23 cellular contexts compared by ENCODE assay signal in the genomic region with DNA sequence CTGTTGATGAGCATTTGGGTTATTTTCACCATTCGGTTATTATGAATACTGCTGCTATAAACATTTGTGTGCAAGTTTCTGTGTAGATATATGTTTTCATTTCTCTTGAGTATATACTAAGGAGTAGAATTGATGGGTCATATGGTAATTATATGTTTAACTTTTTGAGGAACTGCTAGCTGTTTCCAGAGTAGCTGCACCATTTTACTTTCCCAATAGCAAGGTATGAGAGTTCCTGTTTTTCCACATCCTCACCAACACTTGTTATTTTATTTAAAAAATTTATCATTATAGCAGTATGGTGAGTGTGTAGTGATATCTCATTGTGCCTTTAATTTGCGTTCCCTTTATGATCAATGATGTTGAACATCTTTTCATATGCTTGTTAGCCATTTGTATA. TPM values are rescaled to one million over a fixed set of nuclear protein-coding genes. Genes with fewer than 3 reads are reported as not detected.
"Had no signal": no experiment of that assay in that cellular context is flagged by ENCODE, and none has a peak within 500 bp of the region (broad histone marks: within the 10 kb centered on the region; RNA-seq: fewer than 3 reads in every experiment).

No MANE protein-coding gene starts in this region.

- H3K27me3 Mint-ChIP-seq: activated naive CD4-positive, alpha-beta T cell treated with anti-CD3 and anti-CD28 coated beads, Interleukin-2, amount 50 U/mL, for 24 hours; activated naive CD8-positive, alpha-beta T cell treated with anti-CD3 and anti-CD28 coated beads, Interleukin-2, amount 50 U/mL, for 24 hours; progenitor cell of endocrine pancreas had no signal

- FAIRE-seq: islet of Langerhans had no signal

- DNase-seq: activated CD8-positive, alpha-beta memory T cell treated with anti-CD3 and anti-CD28 coated beads, Interleukin-2, amount 10 ng/mL, durations not matched to agents 7 days and 5 days; activated CD8-positive, alpha-beta T cell treated with anti-CD3 and anti-CD28 coated beads, Interleukin-2, amount 10 ng/mL, durations not matched to agents 7 days and 5 days; activated naive CD8-positive, alpha-beta T cell treated with anti-CD3 and anti-CD28 coated beads, Interleukin-2, amount 50 U/mL, for 24 hours; activated T-cell treated with anti-CD3 and anti-CD28 coated beads, Interleukin-2, amount 50 U/mL, for 48 hours; central memory CD4-positive, alpha-beta T cell; esophagus squamous epithelium; foreskin melanocyte; left lung; nephron progenitor cell; ovary; stimulated activated CD4-positive, alpha-beta T cell treated with anti-CD3 and anti-CD28 coated beads, Interleukin-4, amount 100 ng/mL, for 24 hours; T-helper 2 cell; uterus had no signal

- H3K9me3 Mint-ChIP-seq: activated naive CD4-positive, alpha-beta T cell treated with anti-CD3 and anti-CD28 coated beads, Interleukin-2, amount 50 U/mL, for 24 hours; activated naive CD8-positive, alpha-beta T cell treated with anti-CD3 and anti-CD28 coated beads, Interleukin-2, amount 50 U/mL, for 24 hours; activated T-helper 2 cell treated with anti-CD3 and anti-CD28 coated beads, Interferon-gamma antibody, Interleukin-2, Interleukin-4, amounts not matched to agents 10 μg/mL and 5 μg/mL and 100 μg/mL, durations not matched to agents 14 hours and 24 hours and 36 hours; stimulated activated effector memory CD8-positive, alpha-beta T cell treated with anti-CD3 and anti-CD28 coated beads, Interleukin-12 subunit alpha, Interleukin-12 subunit beta, amount 100 ng/mL, for 72 hours; stimulated activated naive CD8-positive, alpha-beta T cell treated with anti-CD3 and anti-CD28 coated beads, Interleukin-15, Interleukin-2, amounts not matched to agents 100 ng/mL and 50 ng/mL, for 24 hours; type B pancreatic cell had no signal

- H3K27ac Mint-ChIP-seq: activated CD8-positive, alpha-beta memory T cell treated with anti-CD3 and anti-CD28 coated beads, Interleukin-2, amount 10 ng/mL, durations not matched to agents 7 days and 5 days; activated CD8-positive, alpha-beta T cell treated with anti-CD3 and anti-CD28 coated beads, Interleukin-2, amount 10 ng/mL, durations not matched to agents 7 days and 5 days; activated naive CD4-positive, alpha-beta T cell treated with anti-CD3 and anti-CD28 coated beads, Interleukin-2, amount 50 U/mL, for 24 hours; activated naive CD8-positive, alpha-beta T cell treated with anti-CD3 and anti-CD28 coated beads, Interleukin-2, amount 50 U/mL, for 24 hours; activated T-helper 2 cell treated with anti-CD3 and anti-CD28 coated beads, Interferon-gamma antibody, Interleukin-2, Interleukin-4, amounts not matched to agents 10 μg/mL and 5 μg/mL and 100 μg/mL, durations not matched to agents 14 hours and 24 hours and 36 hours; nephron progenitor cell; progenitor cell of endocrine pancreas; stimulated activated effector memory CD8-positive, alpha-beta T cell treated with anti-CD3 and anti-CD28 coated beads, Interleukin-12 subunit alpha, Interleukin-12 subunit beta, amount 100 ng/mL, for 72 hours; stimulated activated naive CD8-positive, alpha-beta T cell treated with anti-CD3 and anti-CD28 coated beads, Interleukin-15, Interleukin-2, amounts not matched to agents 100 ng/mL and 50 ng/mL, for 24 hours; type B pancreatic cell; WTC11 had no signal

- H3K4me1 ChIP-seq: breast epithelium, uterus had no signal

- ATAC-seq: activated CD8-positive, alpha-beta memory T cell treated with anti-CD3 and anti-CD28 coated beads, Interleukin-2, amount 10 ng/mL, durations not matched to agents 7 days and 5 days; activated CD8-positive, alpha-beta T cell treated with anti-CD3 and anti-CD28 coated beads, Interleukin-2, amount 10 ng/mL, durations not matched to agents 7 days and 5 days; activated naive CD8-positive, alpha-beta T cell treated with anti-CD3 and anti-CD28 coated beads, Interleukin-2, amount 50 U/mL, for 24 hours; stimulated activated effector memory CD8-positive, alpha-beta T cell treated with anti-CD3 and anti-CD28 coated beads, Interleukin-12 subunit alpha, Interleukin-12 subunit beta, amount 100 ng/mL, for 72 hours; WTC11 had no signal

- H3K4me1 Mint-ChIP-seq: activated CD8-positive, alpha-beta memory T cell treated with anti-CD3 and anti-CD28 coated beads, Interleukin-2, amount 10 ng/mL, durations not matched to agents 7 days and 5 days; activated naive CD4-positive, alpha-beta T cell treated with anti-CD3 and anti-CD28 coated beads, Interleukin-2, amount 50 U/mL, for 24 hours; activated naive CD8-positive, alpha-beta T cell treated with anti-CD3 and anti-CD28 coated beads, Interleukin-2, amount 50 U/mL, for 24 hours; nephron progenitor cell; stimulated activated effector memory CD8-positive, alpha-beta T cell treated with anti-CD3 and anti-CD28 coated beads, Interleukin-12 subunit alpha, Interleukin-12 subunit beta, amount 100 ng/mL, for 72 hours; WTC11 had no signal

- H3K36me3 ChIP-seq: breast epithelium, esophagus squamous epithelium, left lung, ovary, uterus had no signal

- H3K36me3 Mint-ChIP-seq: activated CD8-positive, alpha-beta memory T cell treated with anti-CD3 and anti-CD28 coated beads, Interleukin-2, amount 10 ng/mL, durations not matched to agents 7 days and 5 days; stimulated activated effector memory CD8-positive, alpha-beta T cell treated with anti-CD3 and anti-CD28 coated beads, Interleukin-12 subunit alpha, Interleukin-12 subunit beta, amount 100 ng/mL, for 72 hours; type B pancreatic cell; WTC11 had no signal

- H3K9me3 ChIP-seq: breast epithelium, esophagus squamous epithelium, left lung, ovary, uterus had no signal

- H3K4me3 ChIP-seq: breast epithelium, esophagus squamous epithelium, left lung, ovary, skin epidermis, uterus had no signal

- H3K27ac ChIP-seq: breast epithelium, ovary, uterus had no signal

- H3K27me3 ChIP-seq: breast epithelium, esophagus squamous epithelium, left lung, ovary, uterus had no signal

- H3K4me3 Mint-ChIP-seq: activated CD8-positive, alpha-beta memory T cell treated with anti-CD3 and anti-CD28 coated beads, Interleukin-2, amount 10 ng/mL, durations not matched to agents 7 days and 5 days; activated CD8-positive, alpha-beta T cell treated with anti-CD3 and anti-CD28 coated beads, Interleukin-2, amount 10 ng/mL, durations not matched to agents 7 days and 5 days; activated naive CD4-positive, alpha-beta T cell treated with anti-CD3 and anti-CD28 coated beads, Interleukin-2, amount 50 U/mL, for 24 hours; activated naive CD8-positive, alpha-beta T cell treated with anti-CD3 and anti-CD28 coated beads, Interleukin-2, amount 50 U/mL, for 24 hours; nephron progenitor cell; stimulated activated effector memory CD8-positive, alpha-beta T cell treated with anti-CD3 and anti-CD28 coated beads, Interleukin-12 subunit alpha, Interleukin-12 subunit beta, amount 100 ng/mL, for 72 hours; stimulated activated naive CD8-positive, alpha-beta T cell treated with anti-CD3 and anti-CD28 coated beads, Interleukin-15, Interleukin-2, amounts not matched to agents 100 ng/mL and 50 ng/mL, for 24 hours; type B pancreatic cell; WTC11 had no signal

RNA-seq across cellular contexts. Expression of a gene that starts 29.2 kb away (rescaled TPM):
- total RNA-seq: progenitor cell of endocrine pancreas had no signal
